Comparison of ENCODE assay signal across 19 cellular contexts in the genomic region with DNA sequence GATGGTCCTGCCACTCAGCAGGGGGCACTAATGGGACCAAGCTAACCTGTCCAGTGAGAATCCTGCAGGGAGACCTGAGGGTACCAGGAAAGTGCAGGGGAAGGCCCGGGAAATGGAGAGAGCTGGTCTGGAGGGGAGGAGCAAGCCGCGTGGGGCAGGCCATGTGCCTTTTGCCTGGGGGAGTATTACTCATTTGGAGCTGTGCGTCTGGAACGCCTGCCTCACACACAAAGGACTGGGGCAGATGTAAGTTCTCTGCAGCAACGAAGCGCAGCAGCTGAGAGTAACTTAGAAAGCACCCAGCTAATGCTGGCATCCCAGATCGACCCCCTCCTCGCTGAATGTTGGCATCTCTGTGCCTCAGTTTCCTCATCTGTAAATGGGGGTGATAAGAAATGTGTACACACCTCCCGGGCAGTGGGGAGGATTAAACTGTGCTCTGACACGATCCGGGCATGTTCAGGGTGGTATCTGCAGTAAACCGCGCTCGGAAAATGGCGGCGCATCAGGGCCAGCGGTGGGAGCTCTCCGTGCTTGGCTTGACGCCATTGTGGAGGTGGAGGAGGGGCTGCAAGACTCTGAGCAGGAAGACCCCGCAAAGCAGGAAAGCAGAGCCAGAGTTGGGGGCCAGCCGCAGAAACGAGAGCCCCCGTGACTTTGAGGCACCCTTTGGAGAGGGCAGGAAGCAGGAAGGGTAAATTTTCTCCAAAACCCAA.
"Had no signal": no experiment of that assay in that cellular context is flagged by ENCODE, and none has a peak within 500 bp of the region (broad histone marks: within the 10 kb centered on the region; RNA-seq: fewer than 3 reads in every experiment).

No MANE protein-coding gene starts in this region.

- DNase-seq: activated CD4-positive, alpha-beta T cell treated with anti-CD3 and anti-CD28 coated beads, Interleukin-2, amount 50 U/mL, for 1 hour; activated CD8-positive, alpha-beta memory T cell treated with anti-CD3 and anti-CD28 coated beads for 24 hours; activated CD8-positive, alpha-beta memory T cell treated with anti-CD3 and anti-CD28 coated beads, Interleukin-2, amount 50 U/mL, for 48 hours; activated effector memory CD4-positive, alpha-beta T cell treated with anti-CD3 and anti-CD28 coated beads, Interleukin-2, amount 50 U/mL, for 16 hours; activated naive CD4-positive, alpha-beta T cell treated with anti-CD3 and anti-CD28 coated beads, Interleukin-2, amount 50 U/mL, for 16 hours; activated T-cell treated with anti-CD3 and anti-CD28 coated beads, Interleukin-2, amount 50 U/mL, for 72 hours; effector memory CD8-positive, alpha-beta T cell; left ventricle myocardium inferior; stimulated activated CD4-positive, alpha-beta T cell treated with anti-CD3 and anti-CD28 coated beads, Interleukin-12 subunit alpha, Interleukin-12 subunit beta, amount 100 ng/mL, for 4 hours; stimulated activated CD4-positive, alpha-beta T cell treated with anti-CD3 and anti-CD28 coated beads, Interleukin-2, amount 100 ng/mL, for 24 hours; stimulated activated naive CD8-positive, alpha-beta T cell treated with anti-CD3 and anti-CD28 coated beads, Interleukin-15, Interleukin-2, amounts not matched to agents 100 U/mL and 50 U/mL, for 24 hours; substantia nigra had no signal

- H3K27me3 ChIP-seq: ascending aorta, right atrium auricular region, tibial nerve, vagina had no signal

- H3K27ac ChIP-seq: ascending aorta, left ventricle myocardium inferior, prostate gland, right atrium auricular region, tibial nerve, vagina had no signal

- H3K9me3 ChIP-seq: ascending aorta, prostate gland, right atrium auricular region, vagina had no signal

- H3K4me1 ChIP-seq: ascending aorta, left ventricle myocardium inferior, prostate gland, right atrium auricular region, tibial nerve, vagina had no signal

- H3K4me3 ChIP-seq: ascending aorta, left ventricle myocardium inferior, prostate gland, right atrium auricular region, tibial nerve, vagina had no signal

- H3K36me3 ChIP-seq: ascending aorta, left ventricle myocardium inferior, prostate gland, right atrium auricular region, tibial nerve, vagina had no signal

- FAIRE-seq: frontal cortex had no signal

- ATAC-seq: activated CD4-positive, CD25-positive, alpha-beta regulatory T cell treated with anti-CD3 and anti-CD28 coated beads, Interleukin-2, amount 50 U/mL, for 24 hours; activated T-cell treated with anti-CD3 and anti-CD28 coated beads, Interleukin-2, amount 50 U/mL, for 72 hours; effector memory CD8-positive, alpha-beta T cell; stimulated activated naive CD8-positive, alpha-beta T cell treated with anti-CD3 and anti-CD28 coated beads, Interleukin-15, Interleukin-2, amounts not matched to agents 100 U/mL and 50 U/mL, for 24 hours had no signal
